Comparison of ENCODE assay signal across 20 cellular contexts in the genomic region with DNA sequence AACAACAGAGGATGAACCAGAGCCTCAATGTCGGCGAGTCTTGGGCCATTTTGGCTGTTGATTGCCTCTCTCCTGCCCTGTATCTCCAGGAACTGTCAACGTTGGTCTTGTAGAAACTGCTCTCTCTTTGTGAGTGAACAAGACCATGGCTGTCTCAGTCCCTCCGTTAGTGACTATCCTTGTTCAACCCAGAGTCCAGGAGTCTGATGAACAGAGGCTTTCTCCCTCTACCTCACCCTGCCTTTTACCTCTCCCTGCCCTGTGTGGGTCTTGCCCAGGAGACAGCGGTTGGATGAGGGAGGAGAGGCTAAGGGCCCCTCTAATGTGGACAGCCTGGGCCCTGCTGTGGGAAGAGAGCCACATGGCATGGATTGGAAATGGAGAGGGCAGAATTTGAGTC. TPM values are rescaled to one million over a fixed set of nuclear protein-coding genes. Genes with fewer than 3 reads are reported as not detected.
DNase-seq lines count a peak whose midpoint lies in the region; ATAC-seq and TF ChIP-seq lines count a peak whose summit lies in the region.
"Had no signal": no experiment of that assay in that cellular context is flagged by ENCODE, and none has a peak within 500 bp of the region (broad histone marks: within the 10 kb centered on the region; RNA-seq: fewer than 3 reads in every experiment).

No MANE protein-coding gene starts in this region.

- no CpG with 5 or more reads among the region's 5 CpGs for WGBS in H9 (ENCODE audit: extremely low coverage, insufficient read length, low lambda C conversion rate)

- TF ChIP-seq CTCF in H9 (conservative IDR thresholded peaks at IDR 0.05), result no peak

- no peak overlapping the region for H3K27ac ChIP-seq in H9 (ENCODE audit: insufficient read length, low read depth, low read length)
- H3K27ac ChIP-seq: A549, pancreas, RWPE1, stomach had no signal

- no peaks in the 10 kb centered on the region for H3K23me2 ChIP-seq in H9 (ENCODE audit: insufficient read length, low read depth, low read length, poor library complexity, severe bottlenecking)

- POLR2A ChIA-PET in activated naive CD8-positive, alpha-beta T cell treated with anti-CD3 and anti-CD28 coated beads, Interleukin-2, amount 10 ng/mL, durations not matched to agents 7 days and 5 days (lab: Charles Lee), result interaction anchor here (1.0 to 13.6 kb wide), 2 partner anchors 13 to 20 kb away, joined by 3 to 171 read pairs; no protein-coding TSS in a partner anchor

- no peak overlapping the region for H3T11ph ChIP-seq in H9 (ENCODE audit: low read length)

- no peak overlapping the region for H3K14ac ChIP-seq in H9 (ENCODE audit: insufficient read depth, low read length)

- H3K23ac ChIP-seq in H9 (ENCODE audit: insufficient read length, low read depth, low read length), result no peak overlapping the region

- H2AFZ ChIP-seq in H9 (ENCODE audit: low read length), result no peak overlapping the region

- H3K4ac ChIP-seq in H9 (ENCODE audit: low read depth, low read length), result no peak overlapping the region

- no peaks in the 10 kb centered on the region for H3K27me3 Mint-ChIP-seq in activated CD4-positive, alpha-beta T cell treated with anti-CD3 and anti-CD28 coated beads, Interleukin-2, amount 10 ng/mL, durations not matched to agents 24 days and 14 days
- H3K27me3 Mint-ChIP-seq in H9 (ENCODE audit: low read depth), result no peaks in the 10 kb centered on the region; the same call in 1 of the 2 replicates
- no peaks in the 10 kb centered on the region for H3K27me3 Mint-ChIP-seq in activated naive CD8-positive, alpha-beta T cell treated with anti-CD3 and anti-CD28 coated beads, Interleukin-2, amount 10 ng/mL, durations not matched to agents 7 days and 5 days
- H3K27me3 Mint-ChIP-seq in natural killer cell treated with Interleukin-12 subunit alpha and Interleukin-12 subunit beta and Interleukin-15 and Interleukin-18, amount 100 ng/mL, for 72 hours, result no peaks in the 10 kb centered on the region

- no peak overlapping the region for H2BK120ac ChIP-seq in H9 (ENCODE audit: low read depth, low read length, poor library complexity, severe bottlenecking)

- no peak overlapping the region for H2AK5ac ChIP-seq in H9 (ENCODE audit: insufficient read length, low read length)

- no peak overlapping the region for H4K8ac ChIP-seq in H9 (replicated peaks; ENCODE audit: insufficient read length, low read depth, low read length)

- no peaks in the 10 kb centered on the region for H4K20me1 ChIP-seq in H9 (ENCODE audit: control insufficient read depth, insufficient read depth, insufficient read length)

- no peaks in the 10 kb centered on the region; the same call in 1 of the 2 replicates for H3K4me1 ChIP-seq in H9 (ENCODE audit: insufficient read depth, low read length)

- intact Hi-C loops in activated CD4-positive, alpha-beta T cell treated with anti-CD3 and anti-CD28 coated beads, Interleukin-2, amount 10 ng/mL, durations not matched to agents 24 days and 14 days (cut with micrococcal nuclease), result no loop called here

- H2BK12ac ChIP-seq in H9 (ENCODE audit: insufficient read length, low read depth, low read length), result no peak overlapping the region

- no peak for DNase-seq in activated CD4-positive, alpha-beta T cell treated with anti-CD3 and anti-CD28 coated beads, Interleukin-2, amount 10 ng/mL, durations not matched to agents 24 days and 14 days
- no peak for DNase-seq in activated CD4-positive, alpha-beta T cell treated with anti-CD3 and anti-CD28 coated beads, Interleukin-2, amount 50 U/mL, for 4 hours
- DNase-seq in H9 (no peak), NCI-H128 (lab: John Stamatoyannopoulos, UW; ENCODE audit: unreplicated experiment) (no peak)
- no peak for DNase-seq in activated naive CD8-positive, alpha-beta T cell treated with anti-CD3 and anti-CD28 coated beads, Interleukin-2, amount 10 ng/mL, durations not matched to agents 7 days and 5 days
- DNase-seq in natural killer cell treated with Interleukin-12 subunit alpha and Interleukin-12 subunit beta and Interleukin-15 and Interleukin-18, amount 100 ng/mL, for 72 hours (ENCODE audit: low spot score), result no peak
- no peak for DNase-seq in effector CD4-positive, alpha-beta T cell
- DNase-seq in stimulated activated CD4-positive, alpha-beta T cell treated with anti-CD3 and anti-CD28 coated beads, Interleukin-2, amount 100 ng/mL, for 24 hours, result no peak
- DNase-seq: activated CD4-positive, alpha-beta T cell treated with anti-CD3 and anti-CD28 coated beads for 48 hours; aorta; C1 segment of cervical spinal cord; NCI-H1092 treated with DMSO at 0.1 percent for 48 hours; NCI-H2081 treated with DMSO at 0.1 percent for 48 hours; NCI-H510A; pancreas; stomach had no signal

- H3K4me1 Mint-ChIP-seq in activated CD4-positive, alpha-beta T cell treated with anti-CD3 and anti-CD28 coated beads, Interleukin-2, amount 10 ng/mL, durations not matched to agents 24 days and 14 days, result peaks cover 97% of the 10 kb centered on the region
- peaks cover 69 to 75% of the 10 kb centered on the region in 2 experiments for H3K4me1 Mint-ChIP-seq in H9
- peaks cover 88% of the 10 kb centered on the region for H3K4me1 Mint-ChIP-seq in activated naive CD8-positive, alpha-beta T cell treated with anti-CD3 and anti-CD28 coated beads, Interleukin-2, amount 10 ng/mL, durations not matched to agents 7 days and 5 days
- H3K4me1 Mint-ChIP-seq in natural killer cell treated with Interleukin-12 subunit alpha and Interleukin-12 subunit beta and Interleukin-15 and Interleukin-18, amount 100 ng/mL, for 72 hours (ENCODE audit: low read depth in 2 of 2), result peaks cover 87 to 96% of the 10 kb centered on the region in 2 donors

- no peak overlapping the region for H4K5ac ChIP-seq in H9 (ENCODE audit: insufficient read length, low read depth, low read length)

- no peak overlapping the region for H3K56ac ChIP-seq in H9 (ENCODE audit: insufficient read length, low read depth, low read length)

- H2BK5ac ChIP-seq in H9 (ENCODE audit: insufficient read length, low read length), result no peak overlapping the region

- ATAC-seq in activated naive CD8-positive, alpha-beta T cell treated with anti-CD3 and anti-CD28 coated beads, Interleukin-2, amount 10 ng/mL, durations not matched to agents 7 days and 5 days (ENCODE audit: low read depth), result no peak
- no peak for ATAC-seq in natural killer cell treated with Interleukin-12 subunit alpha and Interleukin-12 subunit beta and Interleukin-15 and Interleukin-18, amount 100 ng/mL, for 72 hours
- ATAC-seq: A549, pancreas, sciatic nerve, SK-N-SH treated with all-trans-retinoic acid at 6 μM for 48 hours had no signal

- H3K36me3 Mint-ChIP-seq in activated CD4-positive, alpha-beta T cell treated with anti-CD3 and anti-CD28 coated beads, Interleukin-2, amount 10 ng/mL, durations not matched to agents 24 days and 14 days (ENCODE audit: low read depth), result peaks cover 12% of the 10 kb centered on the region
- peaks cover 0 to 4% (median 0%) of the 10 kb centered on the region in 3 experiments; a peak in 3 of 7 replicates for H3K36me3 Mint-ChIP-seq in H9 (ENCODE audit: insufficient read depth in 1 of 3, low read depth in 3 of 3)
- H3K36me3 Mint-ChIP-seq in activated naive CD8-positive, alpha-beta T cell treated with anti-CD3 and anti-CD28 coated beads, Interleukin-2, amount 10 ng/mL, durations not matched to agents 7 days and 5 days, result peaks cover 13% of the 10 kb centered on the region
- no peaks in the 10 kb centered on the region for H3K36me3 Mint-ChIP-seq in natural killer cell treated with Interleukin-12 subunit alpha and Interleukin-12 subunit beta and Interleukin-15 and Interleukin-18, amount 100 ng/mL, for 72 hours

- no peak overlapping the region for H2BK15ac ChIP-seq in H9 (ENCODE audit: low read depth, low read length)

- H2BK20ac ChIP-seq in H9 (ENCODE audit: low read depth, low read length, poor library complexity, severe bottlenecking), result no peak overlapping the region

- H3K79me1 ChIP-seq in H9 (ENCODE audit: insufficient read depth, low read depth, low read length, poor library complexity, severe bottlenecking), result no peaks in the 10 kb centered on the region

- H3K18ac ChIP-seq in H9 (ENCODE audit: insufficient read length, low read depth, low read length), result no peak overlapping the region

- peaks cover 2% of the 10 kb centered on the region; the same call in 1 of the 2 replicates for H3K79me2 ChIP-seq in H9 (ENCODE audit: insufficient read depth, low read length)

- no peak overlapping the region for H4K91ac ChIP-seq in H9 (ENCODE audit: insufficient read length, low read depth, low read length)

- H3K4me3 Mint-ChIP-seq in activated CD4-positive, alpha-beta T cell treated with anti-CD3 and anti-CD28 coated beads, Interleukin-2, amount 10 ng/mL, durations not matched to agents 24 days and 14 days, result no peak overlapping the region
- H3K4me3 Mint-ChIP-seq in H9, result no peak overlapping the region
- peak overlapping the region; percentile 74 for H3K4me3 Mint-ChIP-seq in activated naive CD8-positive, alpha-beta T cell treated with anti-CD3 and anti-CD28 coated beads, Interleukin-2, amount 10 ng/mL, durations not matched to agents 7 days and 5 days
- H3K4me3 Mint-ChIP-seq in natural killer cell treated with Interleukin-12 subunit alpha and Interleukin-12 subunit beta and Interleukin-15 and Interleukin-18, amount 100 ng/mL, for 72 hours, result peak overlapping the region; percentile 63

- H3K27ac Mint-ChIP-seq in activated CD4-positive, alpha-beta T cell treated with anti-CD3 and anti-CD28 coated beads, Interleukin-2, amount 10 ng/mL, durations not matched to agents 24 days and 14 days, result peak overlapping the region; percentile 74
- H3K27ac Mint-ChIP-seq in H9, result peak overlapping the region in 2 of 3 experiments; percentile 19 to 54; a peak in 3 of 7 replicates
- peak overlapping the region; percentile 95 for H3K27ac Mint-ChIP-seq in activated naive CD8-positive, alpha-beta T cell treated with anti-CD3 and anti-CD28 coated beads, Interleukin-2, amount 10 ng/mL, durations not matched to agents 7 days and 5 days
- H3K27ac Mint-ChIP-seq in natural killer cell treated with Interleukin-12 subunit alpha and Interleukin-12 subunit beta and Interleukin-15 and Interleukin-18, amount 100 ng/mL, for 72 hours, result peak overlapping the region; percentile 94 to 95

- no peak overlapping the region for H3K9ac ChIP-seq in H9 (ENCODE audit: extremely low read depth, insufficient read length, low read length)

- no peaks in the 10 kb centered on the region for H3K9me3 Mint-ChIP-seq in activated CD4-positive, alpha-beta T cell treated with anti-CD3 and anti-CD28 coated beads, Interleukin-2, amount 10 ng/mL, durations not matched to agents 24 days and 14 days
- no peaks in the 10 kb centered on the region; a peak in 1 of 5 replicates for H3K9me3 Mint-ChIP-seq in H9
- H3K9me3 Mint-ChIP-seq in activated naive CD8-positive, alpha-beta T cell treated with anti-CD3 and anti-CD28 coated beads, Interleukin-2, amount 10 ng/mL, durations not matched to agents 7 days and 5 days, result no peaks in the 10 kb centered on the region
- no peaks in the 10 kb centered on the region for H3K9me3 Mint-ChIP-seq in natural killer cell treated with Interleukin-12 subunit alpha and Interleukin-12 subunit beta and Interleukin-15 and Interleukin-18, amount 100 ng/mL, for 72 hours

- no peaks in the 10 kb centered on the region for H3K27me3 ChIP-seq in H9 (ENCODE audit: insufficient read depth, low read length)
- H3K27me3 ChIP-seq: pancreas, stomach had no signal

- H3K9me3 ChIP-seq in H9 (ENCODE audit: control insufficient read depth, low read depth, low read length), result no peaks in the 10 kb centered on the region
- H3K9me3 ChIP-seq: A549, pancreas, stomach had no signal

- H3K4me2 ChIP-seq in H9 (ENCODE audit: insufficient read depth, insufficient read length, low read length), result no peak overlapping the region
- H3K4me2 ChIP-seq: A549 had no signal

RNA-seq across cellular contexts. Expression of gene INPP4A, which starts 32.8 kb away (rescaled TPM):
- 40.2 and 45.0 TPM in 2 replicates for total RNA-seq in activated CD4-positive, alpha-beta T cell treated with anti-CD3 and anti-CD28 coated beads, Interleukin-2, amount 10 ng/mL, durations not matched to agents 24 days and 14 days
- total RNA-seq in H9 (2021), result 55.2 and 55.3 TPM in 2 replicates
- total RNA-seq in activated naive CD8-positive, alpha-beta T cell treated with anti-CD3 and anti-CD28 coated beads, Interleukin-2, amount 10 ng/mL, durations not matched to agents 7 days and 5 days, result 100 to 1,000 TPM; 147 to 159 TPM
- total RNA-seq in natural killer cell treated with Interleukin-12 subunit alpha and Interleukin-12 subunit beta and Interleukin-15 and Interleukin-18, amount 100 ng/mL, for 72 hours, result 100 to 1,000 TPM in 1 of 2 donors, 10 to 100 TPM in 1; 65.0 to 150 TPM

Comparison
In these comparisons a context has a peak if more than half of its experiments do, and no peak if none do; other contexts are left out.
1. H3K27ac Mint-ChIP-seq: peak in every context shown above with its lines; median percentile 95 in activated naive CD8-positive, alpha-beta T cell treated with anti-CD3 and anti-CD28 coated beads, Interleukin-2, amount 10 ng/mL, durations not matched to agents 7 days and 5 days; 94 in natural killer cell treated with Interleukin-12 subunit alpha and Interleukin-12 subunit beta and Interleukin-15 and Interleukin-18, amount 100 ng/mL, for 72 hours; 74 in activated CD4-positive, alpha-beta T cell treated with anti-CD3 and anti-CD28 coated beads, Interleukin-2, amount 10 ng/mL, durations not matched to agents 24 days and 14 days; 36 in H9.
2. H3K4me3 Mint-ChIP-seq: peak in activated naive CD8-positive, alpha-beta T cell treated with anti-CD3 and anti-CD28 coated beads, Interleukin-2, amount 10 ng/mL, durations not matched to agents 7 days and 5 days (single experiment) and natural killer cell treated with Interleukin-12 subunit alpha and Interleukin-12 subunit beta and Interleukin-15 and Interleukin-18, amount 100 ng/mL, for 72 hours (single experiment); none in activated CD4-positive, alpha-beta T cell treated with anti-CD3 and anti-CD28 coated beads, Interleukin-2, amount 10 ng/mL, durations not matched to agents 24 days and 14 days (single experiment) and H9 (0 of 2).